In the genomic region with DNA sequence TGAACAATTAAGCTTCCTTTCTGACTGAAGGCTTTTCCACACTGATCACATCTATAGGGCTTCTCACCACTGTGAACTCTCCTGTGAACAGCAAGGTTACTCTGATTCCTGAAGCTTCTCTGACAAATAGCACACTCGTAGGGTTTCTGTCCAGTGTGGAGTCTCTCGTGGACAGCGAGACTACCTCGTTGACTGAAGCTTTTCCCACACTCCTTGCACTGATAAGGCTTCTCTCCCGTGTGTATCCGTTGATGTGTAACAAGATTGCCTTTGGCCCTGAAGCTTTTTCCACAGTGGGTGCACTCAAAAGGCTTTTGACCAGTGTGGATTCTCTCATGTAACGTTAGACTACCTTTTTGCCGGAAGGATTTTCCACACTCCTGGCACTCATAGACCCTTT, we compare ENCODE assay signal across 17 cellular contexts. TPM values are rescaled to one million over a fixed set of nuclear protein-coding genes. Genes with fewer than 3 reads are reported as not detected.
A peak's percentile ranks its signal among the peaks of the same experiment; 100 is the strongest.
DNase-seq lines count a peak whose midpoint lies in the region; ATAC-seq and TF ChIP-seq lines count a peak whose summit lies in the region.
"Had no signal": no experiment of that assay in that cellular context is flagged by ENCODE, and none has a peak within 500 bp of the region (broad histone marks: within the 10 kb centered on the region; RNA-seq: fewer than 3 reads in every experiment).

No MANE protein-coding gene starts in this region.

- no peak for ATAC-seq in HG03469 (IDR thresholded peaks at IDR 0.05; ENCODE audit: unreplicated experiment)
- no peak for ATAC-seq in HG02852 (IDR thresholded peaks at IDR 0.05; ENCODE audit: unreplicated experiment)
- ATAC-seq: activated CD4-positive, CD25-positive, alpha-beta regulatory T cell treated with anti-CD3 and anti-CD28 coated beads, Interleukin-2, amount 50 U/mL, for 24 hours; stimulated activated memory B cell treated with anti-CD40 and anti-IgM and Interleukin-4, amounts not matched to agents 10 μg/mL and 1 μg/mL and 100 μg/mL, for 72 hours had no signal

- no peak for TF ChIP-seq CTCF in coronary artery (IDR thresholded peaks at IDR 0.05)

- peak overlapping the region; percentile 29 for H3K4me3 ChIP-seq in coronary artery
- H3K4me3 ChIP-seq: dorsolateral prefrontal cortex had no signal

- in situ Hi-C loops in ACHN (cut with HindIII; ENCODE audit: low pct_ligation_motif_present, low pct_unique_long_range_greater_than_20kb, low sequenced_read_pairs) = no loop called here

- DNase-seq in ACHN = peak; percentile 33
- peak; percentile 28 for DNase-seq in H4 (ENCODE audit: low spot score)
- no peak for DNase-seq in coronary artery (ENCODE audit: low spot score)
- DNase-seq in iris pigment epithelial cell (ENCODE audit: low read depth) = peak; percentile 31
- DNase-seq in activated CD4-positive, alpha-beta T cell treated with anti-CD3 and anti-CD28 coated beads, Interleukin-2, amount 50 U/mL, for 1 hour = no peak
- DNase-seq in occipital lobe (lab: John Stamatoyannopoulos, UW) = no peak
- DNase-seq: dorsolateral prefrontal cortex; esophagus squamous epithelium; hippocampal formation; NCI-H1436; stimulated activated CD4-positive, alpha-beta T cell treated with anti-CD3 and anti-CD28 coated beads, Interleukin-15, amount 100 ng/mL, for 24 hours; T1000; transverse colon had no signal

- no peak overlapping the region for H3K27ac ChIP-seq in coronary artery
- H3K27ac ChIP-seq: dorsolateral prefrontal cortex, esophagus squamous epithelium, transverse colon had no signal

RNA-seq across cellular contexts. Expression of gene ZNF32, which starts 4.4 kb away (rescaled TPM):
- total RNA-seq in H4 (2014; rRNA removed; shearing (Covaris generic)) = 64.5 and 72.1 TPM in 2 replicates
- total RNA-seq in occipital lobe = 57.6 TPM

RNA-seq across cellular contexts. Expression of gene ZNF485, which starts 38.0 kb away (rescaled TPM):
- 3.3 and 3.6 TPM in 2 replicates for total RNA-seq in H4 (2014; rRNA removed; shearing (Covaris generic))
- 8.9 TPM for total RNA-seq in occipital lobe

Comparison
In these comparisons a context has a peak if more than half of its experiments do, and no peak if none do; other contexts are left out.
1. DNase-seq: peak in ACHN (single experiment), H4 (single experiment) and iris pigment epithelial cell (single experiment); none in coronary artery (single experiment), activated CD4-positive, alpha-beta T cell treated with anti-CD3 and anti-CD28 coated beads, Interleukin-2, amount 50 U/mL, for 1 hour (single experiment) and occipital lobe (single experiment).